In the genomic region with DNA sequence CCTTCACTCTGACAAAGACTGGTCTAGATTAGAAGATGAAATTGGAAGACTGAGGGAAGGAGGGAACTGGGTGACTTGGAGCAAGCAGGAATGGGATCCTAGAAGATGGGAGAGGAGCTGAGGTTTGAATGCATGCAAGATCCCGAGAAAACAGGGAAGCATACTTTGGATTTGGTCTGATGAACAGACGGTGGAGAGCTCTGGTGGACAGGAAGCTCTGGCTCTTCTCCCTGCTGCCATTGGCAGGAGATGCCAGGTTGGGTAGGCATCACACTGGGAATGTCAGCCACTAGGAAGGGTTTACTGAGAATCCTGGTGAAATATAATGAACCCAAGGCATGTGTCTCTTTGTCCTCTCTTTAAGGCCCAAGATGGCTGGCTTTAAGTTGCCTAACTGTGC, we compare ENCODE assay signal across 23 cellular contexts.
"Had no signal": no experiment of that assay in that cellular context is flagged by ENCODE, and none has a peak within 500 bp of the region (broad histone marks: within the 10 kb centered on the region; RNA-seq: fewer than 3 reads in every experiment).

No MANE protein-coding gene starts in this region.

- H3K4me1 ChIP-seq: adrenal gland, parathyroid adenoma had no signal

- H3K27me3 ChIP-seq: adrenal gland, gastrocnemius medialis, right lobe of liver, suprapubic skin had no signal

- H3K36me3 Mint-ChIP-seq: activated naive CD8-positive, alpha-beta T cell; memory B cell; stimulated activated effector memory CD8-positive, alpha-beta T cell treated with anti-CD3 and anti-CD28 coated beads, Interleukin-12 subunit alpha, Interleukin-12 subunit beta, amount 100 ng/mL, for 72 hours; type B pancreatic cell had no signal

- H3K36me3 ChIP-seq: adrenal gland, gastrocnemius medialis, right lobe of liver, suprapubic skin had no signal

- H3K27ac ChIP-seq: adrenal gland, gastrocnemius medialis, parathyroid adenoma, right lobe of liver, suprapubic skin had no signal

- H3K27me3 Mint-ChIP-seq: activated naive CD8-positive, alpha-beta T cell; activated T-cell treated with anti-CD3 and anti-CD28 coated beads, Interleukin-2, amount 50 U/mL, for 24 hours; activated T-helper 17 cell treated with anti-CD3 and anti-CD28 coated beads, Interleukin-2, amount 50 U/mL, for 72 hours; dendritic cell treated with granulocyte-macrophage colony-stimulating factor and Interleukin-4, amounts not matched to agents 40 ng/mL and 50 ng/mL, for 4 days had no signal

- FAIRE-seq: bronchial epithelial cell, islet of Langerhans, small intestine had no signal

- H3K4me3 ChIP-seq: adrenal gland, gastrocnemius medialis, right lobe of liver, suprapubic skin had no signal

- H3K9me3 Mint-ChIP-seq: activated T-cell treated with anti-CD3 and anti-CD28 coated beads, Interleukin-2, amount 50 U/mL, for 24 hours; activated T-helper 17 cell treated with anti-CD3 and anti-CD28 coated beads, Interleukin-2, amount 50 U/mL, for 72 hours; dendritic cell treated with granulocyte-macrophage colony-stimulating factor and Interleukin-4, amounts not matched to agents 40 ng/mL and 50 ng/mL, for 4 days; memory B cell; nephron; stimulated activated effector memory CD8-positive, alpha-beta T cell treated with anti-CD3 and anti-CD28 coated beads, Interleukin-12 subunit alpha, Interleukin-12 subunit beta, amount 100 ng/mL, for 72 hours; stimulated activated naive CD8-positive, alpha-beta T cell treated with anti-CD3 and anti-CD28 coated beads, Interleukin-15, amount 100 ng/mL, for 72 hours; type B pancreatic cell had no signal

- H3K9me3 ChIP-seq: adrenal gland, gastrocnemius medialis, right lobe of liver, suprapubic skin had no signal

- ATAC-seq: activated T-helper 17 cell treated with anti-CD3 and anti-CD28 coated beads, Interleukin-2, amount 50 U/mL, for 72 hours; gastrocnemius medialis; stimulated activated effector memory CD8-positive, alpha-beta T cell treated with anti-CD3 and anti-CD28 coated beads, Interleukin-12 subunit alpha, Interleukin-12 subunit beta, amount 100 ng/mL, for 72 hours; stimulated activated naive CD8-positive, alpha-beta T cell treated with anti-CD3 and anti-CD28 coated beads, Interleukin-15, amount 100 ng/mL, for 72 hours had no signal

- H3K4me3 Mint-ChIP-seq: activated naive CD8-positive, alpha-beta T cell; activated T-cell treated with anti-CD3 and anti-CD28 coated beads, Interleukin-2, amount 50 U/mL, for 24 hours; activated T-helper 17 cell treated with anti-CD3 and anti-CD28 coated beads, Interleukin-2, amount 50 U/mL, for 72 hours; dendritic cell treated with granulocyte-macrophage colony-stimulating factor and Interleukin-4, amounts not matched to agents 40 ng/mL and 50 ng/mL, for 4 days; memory B cell; nephron; stimulated activated effector memory CD8-positive, alpha-beta T cell treated with anti-CD3 and anti-CD28 coated beads, Interleukin-12 subunit alpha, Interleukin-12 subunit beta, amount 100 ng/mL, for 72 hours; stimulated activated naive CD8-positive, alpha-beta T cell treated with anti-CD3 and anti-CD28 coated beads, Interleukin-15, amount 100 ng/mL, for 72 hours; type B pancreatic cell had no signal

- H3K4me1 Mint-ChIP-seq: memory B cell had no signal

- H3K27ac Mint-ChIP-seq: activated naive CD8-positive, alpha-beta T cell; activated T-cell treated with anti-CD3 and anti-CD28 coated beads, Interleukin-2, amount 50 U/mL, for 24 hours; activated T-helper 17 cell treated with anti-CD3 and anti-CD28 coated beads, Interleukin-2, amount 50 U/mL, for 72 hours; dendritic cell treated with granulocyte-macrophage colony-stimulating factor and Interleukin-4, amounts not matched to agents 40 ng/mL and 50 ng/mL, for 4 days; memory B cell; nephron; stimulated activated effector memory CD8-positive, alpha-beta T cell treated with anti-CD3 and anti-CD28 coated beads, Interleukin-12 subunit alpha, Interleukin-12 subunit beta, amount 100 ng/mL, for 72 hours; stimulated activated naive CD8-positive, alpha-beta T cell treated with anti-CD3 and anti-CD28 coated beads, Interleukin-15, amount 100 ng/mL, for 72 hours had no signal

- DNase-seq: activated CD8-positive, alpha-beta memory T cell treated with anti-CD3 and anti-CD28 coated beads for 24 hours; activated CD8-positive, alpha-beta memory T cell treated with anti-CD3 and anti-CD28 coated beads, Interleukin-2, amount 50 U/mL, for 4 hours; activated T-cell treated with anti-CD3 and anti-CD28 coated beads, Interleukin-2, amount 50 U/mL, for 24 hours; effector CD8-positive, alpha-beta T cell; gastrocnemius medialis; head of caudate nucleus; left cardiac atrium; right lobe of liver; small intestine; stimulated activated CD4-positive, alpha-beta T cell treated with anti-CD3 and anti-CD28 coated beads, Interleukin-2, amount 100 ng/mL, for 24 hours; stimulated activated naive CD8-positive, alpha-beta T cell treated with anti-CD3 and anti-CD28 coated beads, Interleukin-15, amount 100 ng/mL, for 72 hours had no signal
